Comparison of ENCODE assay signal across 8 cellular contexts in genomic region chr1:167935252-167936067, GRCh38. TPM values are rescaled to one million over a fixed set of nuclear protein-coding genes. Genes with fewer than 3 reads are reported as not detected.
DNase-seq lines count a peak whose midpoint lies in the region; ATAC-seq and TF ChIP-seq lines count a peak whose summit lies in the region.

No MANE protein-coding gene starts in this region.

- H4K20me1 ChIP-seq in PC-9 (ENCODE audit: insufficient read depth): no peaks in the 10 kb centered on the region

- peak overlapping the region; percentile 91 for H3K4me2 ChIP-seq in PC-9
- H3K4me2 ChIP-seq in parathyroid adenoma (ENCODE audit: low read length): peak overlapping the region; percentile 87

- peak overlapping the region; percentile 39 for H3K27ac ChIP-seq in PC-9
- peak overlapping the region; percentile 99 for H3K27ac ChIP-seq in parathyroid adenoma

- peaks cover 13% of the 10 kb centered on the region; the same call in 1 of the 2 replicates for H3F3A ChIP-seq in PC-9 (ENCODE audit: insufficient read depth, low read depth)

- POLR2A ChIA-PET in PC-9 (lab: Charles Lee; ENCODE audit: unreplicated experiment): interaction anchor here (0.6 to 1.0 kb wide), 5 partner anchors 115 to 548 kb away, joined by 3 to 6 read pairs (median 5); no protein-coding TSS in a partner anchor

- H3K27me3 ChIP-seq in PC-9 (ENCODE audit: insufficient read depth, low read depth): no peaks in the 10 kb centered on the region
- no peaks in the 10 kb centered on the region for H3K27me3 ChIP-seq in parathyroid adenoma (ENCODE audit: control insufficient read depth, insufficient read depth, low read length)

- peaks cover 36% of the 10 kb centered on the region for H3K4me1 ChIP-seq in PC-9 (replicated peaks; ENCODE audit: insufficient read depth)
- H3K4me1 ChIP-seq in parathyroid adenoma: no peaks in the 10 kb centered on the region

- H3K36me3 ChIP-seq in PC-9 (ENCODE audit: low read depth): no peaks in the 10 kb centered on the region
- H3K36me3 ChIP-seq in parathyroid adenoma (ENCODE audit: control insufficient read depth, insufficient read depth, low read length): no peaks in the 10 kb centered on the region

- CTCF ChIA-PET in PC-9 (lab: Charles Lee): interaction anchor here (0.6 kb wide), 1 partner anchor 14 kb away, joined by 4 read pairs; no protein-coding TSS in a partner anchor

- DNase-seq in DMS53 (lab: John Stamatoyannopoulos, UW) (peak; percentile 79), PC-9 (peak in 1 of 2 experiments; percentile 25), head of caudate nucleus (peak in 23 of 42 donors; percentile 14 to 65 (median 28)), mesenteric fat pad (ENCODE audit: low spot score) (no peak)
- peak; percentile 35 for DNase-seq in activated naive CD4-positive, alpha-beta T cell treated with Interleukin-2 at 50 U/mL for 16 hours

- peak; percentile 3 for ATAC-seq in GM19467 (IDR thresholded peaks at IDR 0.05; ENCODE audit: unreplicated experiment)
- peak; percentile 0 for ATAC-seq in HG03565 (IDR thresholded peaks at IDR 0.05; ENCODE audit: unreplicated experiment)

- TSS peak; percentile 63 for BruUV-seq in PC-9 (replicated peaks; lab: Mats Ljungman, UMichigan)

- no peaks in the 10 kb centered on the region for H3K9me2 ChIP-seq in PC-9 (ENCODE audit: insufficient read depth)

- peak overlapping the region; percentile 50 for H3K9ac ChIP-seq in parathyroid adenoma

- H3K79me2 ChIP-seq in PC-9 (ENCODE audit: low read depth): peaks cover 79% of the 10 kb centered on the region
- peaks cover 15% of the 10 kb centered on the region for H3K79me2 ChIP-seq in parathyroid adenoma

- peak overlapping the region; percentile 90 for H2AFZ ChIP-seq in PC-9
- H2AFZ ChIP-seq in parathyroid adenoma: peak overlapping the region; percentile 75

- no peaks in the 10 kb centered on the region for H3K9me3 ChIP-seq in PC-9 (ENCODE audit: insufficient read depth, low read depth)
- H3K9me3 ChIP-seq in parathyroid adenoma (ENCODE audit: control insufficient read depth, low read length): no peaks in the 10 kb centered on the region

- intact Hi-C loops in PC-9 (cut with micrococcal nuclease; ENCODE audit: unreplicated experiment): loop anchor here (1.0 to 10.0 kb wide), 5 partner anchors 115 to 711 kb away; partner anchors contain the start of genes MPZL1 and POU2F1
- intact Hi-C loops in head of caudate nucleus (cut with DNase I): loop anchor here (5.0 to 10.0 kb wide), 2 partner anchors 218 to 711 kb away; partner anchors contain the start of gene POU2F1

- peak overlapping the region; percentile 82 for H3K4me3 ChIP-seq in PC-9
- peak overlapping the region; percentile 80 for H3K4me3 ChIP-seq in parathyroid adenoma (ENCODE audit: low read depth, low read length)

- TF ChIP-seq CTCF in PC-9 (conservative IDR thresholded peaks at IDR 0.05) (no peak), parathyroid adenoma (IDR thresholded peaks at IDR 0.05) (no peak)

RNA-seq across cellular contexts. Expression of gene DCAF6, which starts 1.0 kb away (rescaled TPM):
- total RNA-seq in PC-9 (2021): 51.8 and 77.4 TPM in 2 replicates
- 54.6 TPM for total RNA-seq in mesenteric fat pad

RNA-seq across cellular contexts. Expression of gene MPC2, which starts 1.4 kb away (rescaled TPM):
- 68.4 and 78.7 TPM in 2 replicates for total RNA-seq in PC-9 (2021)
- 83.9 TPM for total RNA-seq in mesenteric fat pad

RNA-seq across cellular contexts. Expression of gene ADCY10, which starts 21.5 kb away (rescaled TPM):
- total RNA-seq in PC-9 (2021) (0.28 and 0.46 TPM in 2 replicates), mesenteric fat pad (0.55 TPM)
